In the genomic region with DNA sequence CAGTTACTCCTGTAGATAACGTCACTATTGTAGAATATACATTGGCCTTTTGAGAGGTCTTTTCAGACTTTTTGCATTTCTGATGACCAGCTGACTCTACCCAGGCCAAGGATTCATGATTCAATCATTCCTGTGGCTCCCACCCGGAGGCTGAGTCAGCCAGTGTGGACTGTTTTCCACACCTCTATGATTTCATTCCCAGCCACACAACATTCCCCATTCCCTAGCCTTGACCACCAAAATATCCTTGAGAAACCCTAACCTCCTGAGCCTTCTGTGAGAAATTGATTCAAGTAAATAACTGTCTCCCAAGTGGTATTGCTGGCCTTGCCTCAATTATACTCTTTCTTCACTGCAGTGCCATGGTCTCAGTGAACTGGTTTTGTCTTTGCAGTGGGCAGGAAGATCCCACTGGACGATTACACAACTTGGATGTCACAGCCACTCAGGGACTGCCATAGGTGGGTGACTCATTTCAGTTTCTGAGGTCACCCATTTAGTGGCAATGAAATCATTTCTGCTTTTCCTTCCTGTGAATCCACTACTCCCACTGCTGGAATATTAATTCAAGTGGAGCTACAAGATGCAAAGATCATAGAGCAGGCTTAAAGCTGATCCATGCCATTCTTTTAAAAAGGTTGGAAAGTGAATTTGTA, we compare ENCODE assay signal across 12 cellular contexts.
DNase-seq lines count a peak whose midpoint lies in the region; ATAC-seq and TF ChIP-seq lines count a peak whose summit lies in the region.
"Had no signal": no experiment of that assay in that cellular context is flagged by ENCODE, and none has a peak within 500 bp of the region (broad histone marks: within the 10 kb centered on the region; RNA-seq: fewer than 3 reads in every experiment).

No MANE protein-coding gene starts in this region.

- no peak overlapping the region for H3K4me3 ChIP-seq in heart left ventricle
- H3K4me3 ChIP-seq in body of pancreas = no peak overlapping the region
- H3K4me3 ChIP-seq in stomach = no peak overlapping the region

- ATAC-seq in heart left ventricle (peak; percentile 34 to 93 (median 74)), body of pancreas (no peak)

- no peaks in the 10 kb centered on the region for H3K27me3 ChIP-seq in heart left ventricle
- no peaks in the 10 kb centered on the region for H3K27me3 ChIP-seq in body of pancreas
- no peaks in the 10 kb centered on the region for H3K27me3 ChIP-seq in stomach
- H3K27me3 ChIP-seq: BE2C had no signal

- no peak for TF ChIP-seq EP300 in stomach (IDR thresholded peaks at IDR 0.05)

- H3K36me3 ChIP-seq in heart left ventricle (no peaks in the 10 kb centered on the region), body of pancreas (replicated peaks in 1 of 2; ENCODE audit: insufficient read depth in 1 of 2, low read depth in 2 of 2) (no peaks in the 10 kb centered on the region), stomach (no peaks in the 10 kb centered on the region)
- H3K36me3 ChIP-seq: BE2C had no signal

- TF ChIP-seq CTCF in heart left ventricle (IDR thresholded peaks at IDR 0.05) (no peak), body of pancreas (IDR thresholded peaks at IDR 0.05) (no peak), stomach (IDR thresholded peaks at IDR 0.05) (no peak)

- H3K9me3 ChIP-seq in heart left ventricle = no peaks in the 10 kb centered on the region
- H3K9me3 ChIP-seq in body of pancreas = no peaks in the 10 kb centered on the region
- no peaks in the 10 kb centered on the region for H3K9me3 ChIP-seq in stomach
- H3K9me3 ChIP-seq: BE2C had no signal

- intact Hi-C loops in heart left ventricle (cut with DNase I) (no loop called here), cardiac septum (cut with DNase I) (no loop called here), body of pancreas (cut with DNase I) (no loop called here), stomach (cut with DNase I; ENCODE audit: low total_unique reads) (no loop called here)

- no peak overlapping the region for H3K27ac ChIP-seq in heart left ventricle
- H3K27ac ChIP-seq in body of pancreas = no peak overlapping the region
- no peak overlapping the region for H3K27ac ChIP-seq in stomach

- 55 to 63% (median 59%) methylated on average over 3 of the region's 3 CpGs for WGBS in heart left ventricle, 4 donors
- 75 to 83% methylated on average over 3 of the region's 3 CpGs for WGBS in body of pancreas, 2 donors
- WGBS in stomach, 5 donors = 58 to 68% (median 63%) methylated on average over 3 of the region's 3 CpGs

- DNase-seq in heart left ventricle = no peak
- DNase-seq in cardiac septum (ENCODE audit: low spot score) = no peak
- DNase-seq in SW480 (ENCODE audit: low spot score) = peak; percentile 47
- peak; percentile 24 for DNase-seq in fibroblast of the conjunctiva (ENCODE audit: low read depth)
- DNase-seq in body of pancreas = no peak
- no peak for DNase-seq in DMS153 (lab: John Stamatoyannopoulos, UW)
- no peak for DNase-seq in SHP77 (lab: John Stamatoyannopoulos, UW)
- DNase-seq in stomach = no peak
- DNase-seq: BE2C; central memory CD4-positive, alpha-beta T cell; head of caudate nucleus; NCI-H1417 treated with DMSO at 0.1 percent for 48 hours had no signal

- H3K4me1 ChIP-seq in heart left ventricle (no peaks in the 10 kb centered on the region), body of pancreas (no peaks in the 10 kb centered on the region), stomach (no peaks in the 10 kb centered on the region)
- H3K4me1 ChIP-seq: BE2C had no signal

- TF ChIP-seq POLR2A in heart left ventricle (IDR thresholded peaks at IDR 0.05) (no peak), body of pancreas (IDR thresholded peaks at IDR 0.05) (no peak), stomach (IDR thresholded peaks at IDR 0.05) (no peak)

Comparison
In these comparisons a context has a peak if more than half of its experiments do, and no peak if none do; other contexts are left out.
1. DNase-seq: peak in SW480 (single experiment) and fibroblast of the conjunctiva (single experiment); none in heart left ventricle (0 of 5), cardiac septum (single experiment), body of pancreas (0 of 4), DMS153 (single experiment), SHP77 (0 of 2) and stomach (single experiment).